In the genomic region with DNA sequence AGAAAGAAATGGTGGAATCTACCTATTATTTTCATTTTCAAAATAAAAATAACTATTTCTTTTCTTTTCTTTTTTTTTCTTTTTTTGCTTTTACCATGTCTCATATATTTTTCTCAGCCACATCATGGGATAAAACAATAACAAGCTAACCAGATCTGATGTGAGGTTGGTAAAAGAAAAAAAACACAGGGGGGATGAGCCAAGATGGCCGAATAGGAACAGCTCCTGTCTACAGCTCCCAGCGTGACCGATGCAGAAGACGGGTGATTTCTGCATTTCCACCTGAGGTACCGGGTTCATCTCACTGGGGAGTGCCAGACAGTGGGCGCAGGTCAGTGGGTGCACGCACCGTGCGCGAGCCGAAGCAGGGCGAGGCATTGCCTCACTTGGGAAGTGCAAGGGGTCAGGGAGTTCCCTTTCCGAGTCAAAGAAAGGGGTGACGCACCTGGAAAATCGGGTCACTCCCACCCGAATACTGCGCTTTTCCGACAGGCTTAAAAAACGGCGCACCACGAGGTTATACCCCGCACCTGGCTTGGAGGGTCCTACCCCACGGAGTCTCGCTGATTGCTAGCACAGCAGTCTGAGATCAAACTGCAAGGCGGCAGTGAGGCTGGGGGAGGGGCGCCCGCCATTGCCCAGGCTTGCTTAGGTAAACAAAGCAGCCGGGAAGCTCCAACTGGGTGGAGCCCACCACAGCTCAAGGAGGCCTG, we compare ENCODE assay signal across 9 cellular contexts. TPM values are rescaled to one million over a fixed set of nuclear protein-coding genes. Genes with fewer than 3 reads are reported as not detected.
"Had no signal": no experiment of that assay in that cellular context is flagged by ENCODE, and none has a peak within 500 bp of the region (broad histone marks: within the 10 kb centered on the region; RNA-seq: fewer than 3 reads in every experiment).

No MANE protein-coding gene starts in this region.

RNA-seq across cellular contexts. Expression of a gene that starts 50.6 kb away (rescaled TPM):
- total RNA-seq: activated CD4-positive, alpha-beta T cell treated with anti-CD3 and anti-CD28 coated beads, Interleukin-2, amount 10 ng/mL, durations not matched to agents 24 days and 14 days; activated CD8-positive, alpha-beta memory T cell treated with anti-CD3 and anti-CD28 coated beads for 36 hours; activated CD8-positive, alpha-beta T cell treated with anti-CD3 and anti-CD28 coated beads for 36 hours; activated naive CD8-positive, alpha-beta T cell treated with anti-CD3 and anti-CD28 coated beads for 36 hours; activated T-cell treated with anti-CD3 and anti-CD28 coated beads, Interleukin-2, amount 50 U/mL, for 72 hours; activated T-helper 17 cell treated with anti-CD3 and anti-CD28 coated beads, Interleukin-2, amount 50 U/mL, for 72 hours; aorta; PC-3; Right ventricle myocardium superior had no signal
- polyA plus RNA-seq: aorta had no signal
